In the genomic region with DNA sequence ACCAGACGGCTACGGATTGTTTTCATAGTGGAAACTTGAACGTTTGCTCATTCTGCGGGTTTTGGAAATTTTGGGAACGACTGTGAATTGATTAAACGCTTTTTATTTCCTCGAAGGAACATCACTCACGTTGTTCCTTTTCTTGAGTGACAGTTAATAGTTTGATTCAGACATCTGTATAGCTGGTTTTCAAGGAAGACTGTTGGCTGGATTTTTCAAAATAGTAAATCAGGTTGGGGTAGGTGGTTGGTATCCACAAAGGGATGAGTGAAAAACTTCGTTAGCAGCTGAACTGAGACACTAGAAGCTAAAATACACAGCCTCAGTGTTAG, we compare ENCODE assay signal across 8 cellular contexts. TPM values are rescaled to one million over a fixed set of nuclear protein-coding genes. Genes with fewer than 3 reads are reported as not detected.
DNase-seq lines count a peak whose midpoint lies in the region; ATAC-seq and TF ChIP-seq lines count a peak whose summit lies in the region.

No MANE protein-coding gene starts in this region.

- no peak for TF ChIP-seq POLR2A in sigmoid colon (IDR thresholded peaks at IDR 0.05)

- POLR2A ChIA-PET in T-cell (lab: Charles Lee): interaction anchor here (0.5 to 0.6 kb wide), 2 partner anchors 12 to 35 kb away, joined by 3 to 6 read pairs; no protein-coding TSS in a partner anchor

- H3K36me3 ChIP-seq in sigmoid colon: no peaks in the 10 kb centered on the region

- ATAC-seq in T-cell (replicated peaks in 1 of 4) (no peak), HG02973 (IDR thresholded peaks at IDR 0.05; ENCODE audit: unreplicated experiment) (no peak), HG03025 (IDR thresholded peaks at IDR 0.05; ENCODE audit: low FRiP score, unreplicated experiment) (no peak)

- H3K9me3 Mint-ChIP-seq in T-cell: no peaks in the 10 kb centered on the region

- peak overlapping the region; percentile 75 to 90 for H3K27ac Mint-ChIP-seq in T-cell

- peaks cover 0 to 72% (median 55%) of the 10 kb centered on the region in 4 donors for H3K4me1 ChIP-seq in sigmoid colon

- no peaks in the 10 kb centered on the region for H3K36me3 Mint-ChIP-seq in T-cell

- H3K4me1 Mint-ChIP-seq in T-cell: peaks cover 62 to 71% (median 68%) of the 10 kb centered on the region in 3 donors

- H3K4me3 ChIP-seq in GM12864 (ENCODE audit: low read depth, low read length): peak overlapping the region; percentile 81
- H3K4me3 ChIP-seq in fibroblast of the aortic adventitia (ENCODE audit: low read depth, low read length): peak overlapping the region; percentile 78
- H3K4me3 ChIP-seq in sigmoid colon: peak overlapping the region; percentile 85 to 98 (median 90)

- no peaks in the 10 kb centered on the region for H3K27me3 Mint-ChIP-seq in T-cell

- intact Hi-C loops in sigmoid colon (cut with DNase I): no loop called here

- TF ChIP-seq CTCF in GM12864 (IDR thresholded peaks at IDR 0.05; ENCODE audit: low read depth, low read length, missing control alignments): no peak
- TF ChIP-seq CTCF in fibroblast of the aortic adventitia (IDR thresholded peaks at IDR 0.05; ENCODE audit: insufficient read depth, low read length): no peak
- TF ChIP-seq CTCF in sigmoid colon (IDR thresholded peaks at IDR 0.05): no peak

- H3K9me3 ChIP-seq in sigmoid colon: no peaks in the 10 kb centered on the region

- no peak for TF ChIP-seq EP300 in sigmoid colon (IDR thresholded peaks at IDR 0.05)

- H3K27me3 ChIP-seq in sigmoid colon: no peaks in the 10 kb centered on the region

- H3K27ac ChIP-seq in sigmoid colon: peak overlapping the region; percentile 92 to 95 (median 93)

- 2% methylated on average over 9 of the region's 9 CpGs for WGBS in sigmoid colon, 2 donors

- DNase-seq in GM12864 (ENCODE audit: low read depth): no peak
- DNase-seq in T-cell: no peak
- no peak for DNase-seq in fibroblast of the aortic adventitia (ENCODE audit: low read depth)
- no peak for DNase-seq in sigmoid colon
- no peak for DNase-seq in stimulated activated naive CD4-positive, alpha-beta T cell (lab: John Stamatoyannopoulos, UW)
- DNase-seq in NCI-H2227 (lab: John Stamatoyannopoulos, UW; ENCODE audit: unreplicated experiment): no peak

- CTCF ChIA-PET in T-cell (lab: Charles Lee): no interaction called here

- peak overlapping the region; percentile 60 to 87 (median 87) for H3K4me3 Mint-ChIP-seq in T-cell

RNA-seq across cellular contexts. Expression of a gene that starts 1.1 kb away (rescaled TPM):
- 10 to 100 TPM; 22.3 to 36.9 (median 31.7) TPM for total RNA-seq in T-cell
- 20.1 and 28.8 TPM in 2 replicates for total RNA-seq in fibroblast of the aortic adventitia (ENCODE audit: low replicate concordance)
- total RNA-seq in sigmoid colon: 10 to 100 TPM; 48.4 to 84.3 (median 62.5) TPM
- polyA plus RNA-seq in sigmoid colon: 1 to 10 TPM; 3.9 to 8.5 (median 4.2) TPM
